11 cellular contexts compared by ENCODE assay signal in genomic region chrX:13661735-13662536, GRCh38. TPM values are rescaled to one million over a fixed set of nuclear protein-coding genes. Genes with fewer than 3 reads are reported as not detected.
A peak's percentile ranks its signal among the peaks of the same experiment; 100 is the strongest.
DNase-seq lines count a peak whose midpoint lies in the region; ATAC-seq and TF ChIP-seq lines count a peak whose summit lies in the region.
"Had no signal": no experiment of that assay in that cellular context is flagged by ENCODE, and none has a peak within 500 bp of the region (broad histone marks: within the 10 kb centered on the region; RNA-seq: fewer than 3 reads in every experiment).

No MANE protein-coding gene starts in this region.

- H3K27me3 ChIP-seq in cardiac muscle cell = no peaks in the 10 kb centered on the region
- H3K27me3 ChIP-seq in right cardiac atrium (ENCODE audit: control insufficient read depth, insufficient read depth) = no peaks in the 10 kb centered on the region
- H3K27me3 ChIP-seq in duodenal mucosa (ENCODE audit: control insufficient read depth in 1 of 2, insufficient read depth in 2 of 2, low read length in 2 of 2) = no peaks in the 10 kb centered on the region
- no peaks in the 10 kb centered on the region for H3K27me3 ChIP-seq in suprapubic skin

- TF ChIP-seq POLR2A in suprapubic skin (IDR thresholded peaks at IDR 0.05) = no peak

- ATAC-seq in right cardiac atrium (no peak), HG03095 (IDR thresholded peaks at IDR 0.05; ENCODE audit: unreplicated experiment) (peak; percentile 58), GM21360 (IDR thresholded peaks at IDR 0.05; ENCODE audit: unreplicated experiment) (no peak)

- intact Hi-C loops in right cardiac atrium (cut with DNase I) = loop anchor here in 1 of 4 donors (10.0 kb wide), 1 partner anchor 73 kb away; the partner anchor contains the start of genes OFD1 and TRAPPC2

- H3K4me1 ChIP-seq in cardiac muscle cell (ENCODE audit: low read depth) (peaks cover 16% of the 10 kb centered on the region), right cardiac atrium (ENCODE audit: control insufficient read depth, insufficient read depth, low read length) (no peaks in the 10 kb centered on the region), duodenal mucosa (ENCODE audit: control insufficient read depth in 1 of 2, insufficient read depth in 2 of 2, low read length in 2 of 2) (no peaks in the 10 kb centered on the region), suprapubic skin (peaks cover 3% of the 10 kb centered on the region)

- H3K9ac ChIP-seq in duodenal mucosa (ENCODE audit: low read depth in 1 of 2, low read length in 2 of 2) = peak overlapping the region in 1 of 2 donors; percentile 39

- TF ChIP-seq EP300 in suprapubic skin (IDR thresholded peaks at IDR 0.05) = no peak

- DNase-seq in cardiac muscle cell (ENCODE audit: low read depth in 1 of 2, low spot score in 1 of 2) (no peak), right cardiac atrium (no peak), suprapubic skin (ENCODE audit: low spot score in 2 of 2) (no peak), kidney glomerular epithelial cell (lab: John Stamatoyannopoulos, UW) (no peak), DMS153 treated with DMSO at 0.1 percent for 48 hours (lab: John Stamatoyannopoulos, UW; ENCODE audit: unreplicated experiment) (no peak)
- DNase-seq: NCI-H1436 had no signal

- H3K36me3 ChIP-seq in cardiac muscle cell (no peaks in the 10 kb centered on the region), duodenal mucosa (ENCODE audit: control insufficient read depth in 1 of 2, insufficient read depth in 2 of 2, low read length in 2 of 2) (peaks cover 0 to 3% of the 10 kb centered on the region in 2 donors), suprapubic skin (no peaks in the 10 kb centered on the region)

- 82% methylated on average over 13 of the region's 13 CpGs for WGBS in right cardiac atrium
- 76% methylated on average over 13 of the region's 13 CpGs for WGBS in suprapubic skin

- no peak for TF ChIP-seq CTCF in cardiac muscle cell (IDR thresholded peaks at IDR 0.05; ENCODE audit: low read depth, low read length)
- TF ChIP-seq CTCF in suprapubic skin (IDR thresholded peaks at IDR 0.05) = no peak

- H3K27ac ChIP-seq in cardiac muscle cell = peak overlapping the region; percentile 26
- H3K27ac ChIP-seq in right cardiac atrium (ENCODE audit: low read length) = no peak overlapping the region
- peak overlapping the region; percentile 11 for H3K27ac ChIP-seq in duodenal mucosa (ENCODE audit: low read depth, low read length)
- no peak overlapping the region for H3K27ac ChIP-seq in suprapubic skin
- H3K27ac ChIP-seq: HL-60 had no signal

- no peaks in the 10 kb centered on the region for H3K9me3 ChIP-seq in cardiac muscle cell (ENCODE audit: low read depth)
- no peaks in the 10 kb centered on the region for H3K9me3 ChIP-seq in right cardiac atrium (ENCODE audit: control insufficient read depth, low read length)
- H3K9me3 ChIP-seq in duodenal mucosa (ENCODE audit: control insufficient read depth in 1 of 2, low read length in 2 of 2) = no peaks in the 10 kb centered on the region
- H3K9me3 ChIP-seq in suprapubic skin = no peaks in the 10 kb centered on the region

- H3K4me3 ChIP-seq in cardiac muscle cell (no peak overlapping the region), right cardiac atrium (ENCODE audit: low read length) (no peak overlapping the region), duodenal mucosa (ENCODE audit: low read depth in 1 of 2, low read length in 2 of 2) (peak overlapping the region in 1 of 2 donors; percentile 22), suprapubic skin (peak overlapping the region; percentile 14)
- H3K4me3 ChIP-seq: skin epidermis had no signal

RNA-seq across cellular contexts. Expression of gene TCEANC, which starts 9.0 kb away (rescaled TPM):
- total RNA-seq in cardiac muscle cell (2.9 and 6.9 TPM in 2 replicates), right cardiac atrium (1 to 10 TPM; 4.0 to 6.7 (median 4.5) TPM), suprapubic skin (1 to 10 TPM; 1.7 to 4.7 (median 3.2) TPM)
- polyA plus RNA-seq in cardiac muscle cell (3.5 and 4.7 TPM in 2 replicates), right cardiac atrium (1.5 TPM)

RNA-seq across cellular contexts. Expression of gene RAB9A, which starts 27.0 kb away (rescaled TPM):
- 33.7 and 34.8 TPM in 2 replicates for total RNA-seq in cardiac muscle cell
- polyA plus RNA-seq in cardiac muscle cell = 36.3 and 56.6 TPM in 2 replicates
- 10 to 100 TPM; 18.5 to 20.6 (median 19.5) TPM for total RNA-seq in right cardiac atrium
- polyA plus RNA-seq in right cardiac atrium = 19.4 TPM
- 10 to 100 TPM; 20.3 to 43.6 (median 32.0) TPM for total RNA-seq in suprapubic skin

Comparison
In these comparisons a context has a peak if more than half of its experiments do, and no peak if none do; other contexts are left out.
1. H3K27ac ChIP-seq: peak in cardiac muscle cell (single experiment) and duodenal mucosa (single experiment); none in right cardiac atrium (single experiment) and suprapubic skin (single experiment).